ENCODE assay signal across 8 cellular contexts in the genomic region with DNA sequence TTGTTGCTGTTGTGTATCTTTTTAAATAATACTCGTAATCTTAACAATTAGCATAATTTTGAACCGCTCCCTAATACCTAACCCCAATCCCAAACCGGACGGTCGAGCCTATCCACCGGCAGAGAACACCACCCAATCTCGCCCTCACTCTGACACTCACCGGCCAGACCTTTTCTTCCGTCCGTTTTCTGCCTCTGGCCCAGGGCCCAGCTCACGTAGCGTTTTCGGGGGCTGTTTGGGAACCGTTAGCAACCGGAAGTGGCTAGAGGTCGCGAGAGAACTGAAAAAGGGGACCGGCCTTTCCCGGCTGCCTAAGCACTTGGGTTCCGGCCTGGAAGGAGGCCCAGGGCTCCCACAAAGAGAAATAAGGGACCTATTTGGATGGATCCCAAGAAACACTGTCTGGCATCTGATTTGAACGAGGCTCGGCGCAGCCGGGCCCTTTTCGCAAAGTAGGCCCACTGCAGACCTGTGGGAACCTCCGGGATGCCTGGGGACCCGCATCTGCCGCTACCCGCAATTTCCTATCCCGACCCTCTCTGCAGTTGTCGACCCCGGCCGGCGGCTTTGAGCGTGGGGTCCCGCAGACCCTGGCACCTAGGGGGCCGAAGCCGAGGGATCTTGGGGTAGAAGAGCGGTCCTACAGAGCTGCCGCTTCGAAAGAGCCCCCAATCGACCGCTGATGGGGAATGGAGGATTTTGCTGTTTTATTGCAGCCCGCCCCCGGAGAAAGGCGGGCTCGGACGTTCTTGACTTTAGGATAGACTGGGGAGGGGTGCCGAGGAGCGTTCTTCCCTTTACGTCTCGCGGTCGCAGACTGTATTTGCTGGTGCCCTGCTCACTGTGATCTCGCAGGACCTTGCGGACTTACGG.
DNase-seq lines count a peak whose midpoint lies in the region; ATAC-seq and TF ChIP-seq lines count a peak whose summit lies in the region.

No MANE protein-coding gene starts in this region.

- H3K4me3 ChIP-seq in AG04449 (ENCODE audit: low read depth, low read length): peak overlapping the region; percentile 93

- TF ChIP-seq CTCF in AG04449 (IDR thresholded peaks at IDR 0.05; ENCODE audit: insufficient read depth, low read length, missing control alignments): no peak

- POLR2A ChIA-PET in AG04449 (lab: Yijun Ruan, JAX): interaction anchor here (0.6 to 1.5 kb wide), 4 partner anchors 12 to 116 kb away, joined by 3 to 7 read pairs (median 6); a partner anchor contains a TSS

- H3K4me3 Mint-ChIP-seq in central memory CD8-positive, alpha-beta T cell: peak overlapping the region; percentile 97

- DNase-seq in AG04449 (ENCODE audit: low read depth, low spot score) (peak; percentile 83), NCI-H226 (peak; percentile 90), islet precursor cell (peak; percentile 89)
- DNase-seq in activated CD4-positive, CD25-positive, alpha-beta regulatory T cell treated with anti-CD3 and anti-CD28 coated beads, Interleukin-2, amount 50 U/mL, for 16 hours (ENCODE audit: low read depth, low spot score): peak; percentile 54
- DNase-seq in central memory CD8-positive, alpha-beta T cell (ENCODE audit: low spot score in 2 of 2): peak; percentile 65 to 66
- peak; percentile 69 to 70 for DNase-seq in stimulated activated CD4-positive, alpha-beta T cell treated with anti-CD3 and anti-CD28 coated beads, Interleukin-12 subunit alpha, Interleukin-12 subunit beta, amount 100 ng/mL, for 24 hours (ENCODE audit: low read depth in 2 of 2)

- no peaks in the 10 kb centered on the region for H3K27me3 Mint-ChIP-seq in central memory CD8-positive, alpha-beta T cell

- peaks cover 21% of the 10 kb centered on the region for H3K36me3 Mint-ChIP-seq in central memory CD8-positive, alpha-beta T cell (ENCODE audit: insufficient read depth)

- peak overlapping the region; percentile 100 for H3K27ac Mint-ChIP-seq in central memory CD8-positive, alpha-beta T cell (ENCODE audit: low read depth)

- no peaks in the 10 kb centered on the region for H3K9me3 Mint-ChIP-seq in central memory CD8-positive, alpha-beta T cell

- ATAC-seq in GM18907 (IDR thresholded peaks at IDR 0.05; ENCODE audit: unreplicated experiment) (peak; percentile 69), HG03159 (IDR thresholded peaks at IDR 0.05; ENCODE audit: unreplicated experiment) (peak; percentile 55)
- peak; percentile 53 for ATAC-seq in central memory CD8-positive, alpha-beta T cell (replicated peaks; ENCODE audit: extremely low read depth, poor library complexity, severe bottlenecking)

- CTCF ChIA-PET in AG04449 (lab: Yijun Ruan, JAX): interaction anchor here (2.8 kb wide), 1 partner anchor 219 kb away, joined by 11 read pairs; no protein-coding TSS in a partner anchor

- peaks cover 66% of the 10 kb centered on the region for H3K4me1 Mint-ChIP-seq in central memory CD8-positive, alpha-beta T cell

Comparison
In these comparisons a context has a peak if more than half of its experiments do, and no peak if none do; other contexts are left out.
1. Peak in every context shown above with its lines: DNase-seq, ATAC-seq and H3K4me3 ChIP-seq.